In genomic region chr2:88181511-88181910, GRCh38 we compare ENCODE assay signal across 16 cellular contexts. TPM values are rescaled to one million over a fixed set of nuclear protein-coding genes. Genes with fewer than 3 reads are reported as not detected.
A peak's percentile ranks its signal among the peaks of the same experiment; 100 is the strongest.
DNase-seq lines count a peak whose midpoint lies in the region; ATAC-seq, FAIRE-seq and TF ChIP-seq lines count a peak whose summit lies in the region.
"Had no signal": no experiment of that assay in that cellular context is flagged by ENCODE, and none has a peak within 500 bp of the region (broad histone marks: within the 10 kb centered on the region; RNA-seq: fewer than 3 reads in every experiment).

No MANE protein-coding gene starts in this region.

- peak overlapping the region; percentile 65 for H3K27ac Mint-ChIP-seq in chondrocyte (ENCODE audit: unreplicated experiment)
- H3K27ac Mint-ChIP-seq: progenitor cell of endocrine pancreas had no signal

- H3K4me1 Mint-ChIP-seq in chondrocyte (ENCODE audit: low read depth) = peaks cover 11% of the 10 kb centered on the region

- peaks cover 4% of the 10 kb centered on the region for H3K9me3 Mint-ChIP-seq in chondrocyte (ENCODE audit: low read depth)

- no peak for DNase-seq in activated CD4-positive, CD25-positive, alpha-beta regulatory T cell (lab: John Stamatoyannopoulos, UW)
- DNase-seq in RCC 7860 (ENCODE audit: low spot score) (peak; percentile 24), chondrocyte (ENCODE audit: low spot score) (no peak), renal cortical epithelial cell (ENCODE audit: low read depth) (peak; percentile 88), occipital lobe (lab: John Stamatoyannopoulos, UW) (no peak), testis (no peak), pons (ENCODE audit: low spot score) (no peak)
- DNase-seq: heart left ventricle, lower lobe of right lung, NCI-H1436 treated with DMSO at 0.1 percent for 48 hours, NCI-H526, stomach had no signal

- intact Hi-C loops in testis (cut with DNase I; ENCODE audit: low total_unique reads) = no loop called here

- H3K27me3 ChIP-seq in testis = no peaks in the 10 kb centered on the region
- H3K27me3 ChIP-seq: heart left ventricle, stomach had no signal

- ATAC-seq in activated CD4-positive, CD25-positive, alpha-beta regulatory T cell treated with anti-CD3 and anti-CD28 coated beads, Interleukin-2, amount 50 U/mL, for 24 hours = peak; percentile 85 to 88
- ATAC-seq: heart left ventricle, lower lobe of right lung had no signal

- TF ChIP-seq CTCF in chondrocyte (IDR thresholded peaks at IDR 0.05) (no peak), testis (IDR thresholded peaks at IDR 0.05) (no peak)

- no peak overlapping the region for H3K27ac ChIP-seq in testis
- H3K27ac ChIP-seq: A549, lower lobe of right lung, stomach had no signal

- no peaks in the 10 kb centered on the region for H3K9me3 ChIP-seq in testis
- H3K9me3 ChIP-seq: A549, heart left ventricle, lower lobe of right lung, stomach had no signal

- H3K27me3 Mint-ChIP-seq in chondrocyte (ENCODE audit: low read depth) = no peaks in the 10 kb centered on the region
- H3K27me3 Mint-ChIP-seq: progenitor cell of endocrine pancreas had no signal

- no peak for TF ChIP-seq POLR2A in testis (IDR thresholded peaks at IDR 0.05)

- WGBS in testis, 2 donors = 85 to 87% methylated on average over 3 of the region's 3 CpGs

- peaks cover 18% of the 10 kb centered on the region for H3K4me1 ChIP-seq in testis
- H3K4me1 ChIP-seq: A549, lower lobe of right lung had no signal

- no peaks in the 10 kb centered on the region for H3K36me3 ChIP-seq in testis (ENCODE audit: low read depth, missing control alignments)

- FAIRE-seq in RCC 7860 (lab: Jason Lieb, UNC) = peak; percentile 35
- FAIRE-seq: A549 had no signal

- H3K4me3 Mint-ChIP-seq in chondrocyte (ENCODE audit: unreplicated experiment) = no peak overlapping the region

- H3K36me3 Mint-ChIP-seq in chondrocyte (ENCODE audit: low read depth) = no peaks in the 10 kb centered on the region

- no peak overlapping the region for H3K4me3 ChIP-seq in testis
- H3K4me3 ChIP-seq: A549, heart left ventricle, lower lobe of right lung, stomach had no signal

RNA-seq across cellular contexts. Expression of gene THNSL2, which starts 11.4 kb away (rescaled TPM):
- 0.58 to 2.3 TPM (median 1.4 TPM) in 3 replicates for total RNA-seq in chondrocyte
- total RNA-seq in renal cortical epithelial cell = 1.9 and 14.2 TPM in 2 replicates
- total RNA-seq in occipital lobe = 3.1 TPM
- total RNA-seq in testis = 10 to 100 TPM; 35.1 to 63.0 TPM
- polyA plus RNA-seq in testis (ENCODE audit: insufficient read depth, low read depth, low replicate concordance) = 53.7 TPM

RNA-seq across cellular contexts. Expression of gene FABP1, which starts 53.6 kb away (rescaled TPM):
- not detected in 3 replicates for total RNA-seq in chondrocyte
- total RNA-seq in renal cortical epithelial cell = not detected in 2 replicates
- not detected for total RNA-seq in occipital lobe
- total RNA-seq in testis = 1 to 10 TPM in 1 of 2 donors, not detected in 1; 4.9 TPM
- 0.99 TPM for polyA plus RNA-seq in testis (ENCODE audit: insufficient read depth, low read depth, low replicate concordance)
- total RNA-seq: cardiac septum, heart left ventricle, lower lobe of right lung had no signal
- polyA plus RNA-seq: A549 had no signal

Comparison
In these comparisons a context has a peak if more than half of its experiments do, and no peak if none do; other contexts are left out.
1. DNase-seq: peak in RCC 7860 (single experiment) and renal cortical epithelial cell (single experiment); none in activated CD4-positive, CD25-positive, alpha-beta regulatory T cell (0 of 4), chondrocyte (single experiment), occipital lobe (single experiment), testis (single experiment) and pons (single experiment).